In genomic region chr7:100580466-100581283, GRCh38 we compare ENCODE assay signal across 1 cellular context.
A peak's percentile ranks its signal among the peaks of the same experiment; 100 is the strongest.
TF ChIP-seq lines count a peak whose summit lies in the region.

No MANE protein-coding gene starts in this region.

TF ChIP-seq in GM12878, 131 proteins besides CTCF, POLR2A, EP300 and RAD21:
- peak; percentile 80; the same call in 1 of the 2 replicates for TF ChIP-seq HDGF (IDR thresholded peaks at IDR 0.05)
- TF ChIP-seq NR2C2 (IDR thresholded peaks at IDR 0.05; ENCODE audit: borderline replicate concordance, control insufficient read depth, insufficient read length, low read depth), result peak; percentile 62
- TF ChIP-seq NKRF (conservative IDR thresholded peaks at IDR 0.05), result no peak
